Comparison of ENCODE assay signal across 8 cellular contexts in the genomic region with DNA sequence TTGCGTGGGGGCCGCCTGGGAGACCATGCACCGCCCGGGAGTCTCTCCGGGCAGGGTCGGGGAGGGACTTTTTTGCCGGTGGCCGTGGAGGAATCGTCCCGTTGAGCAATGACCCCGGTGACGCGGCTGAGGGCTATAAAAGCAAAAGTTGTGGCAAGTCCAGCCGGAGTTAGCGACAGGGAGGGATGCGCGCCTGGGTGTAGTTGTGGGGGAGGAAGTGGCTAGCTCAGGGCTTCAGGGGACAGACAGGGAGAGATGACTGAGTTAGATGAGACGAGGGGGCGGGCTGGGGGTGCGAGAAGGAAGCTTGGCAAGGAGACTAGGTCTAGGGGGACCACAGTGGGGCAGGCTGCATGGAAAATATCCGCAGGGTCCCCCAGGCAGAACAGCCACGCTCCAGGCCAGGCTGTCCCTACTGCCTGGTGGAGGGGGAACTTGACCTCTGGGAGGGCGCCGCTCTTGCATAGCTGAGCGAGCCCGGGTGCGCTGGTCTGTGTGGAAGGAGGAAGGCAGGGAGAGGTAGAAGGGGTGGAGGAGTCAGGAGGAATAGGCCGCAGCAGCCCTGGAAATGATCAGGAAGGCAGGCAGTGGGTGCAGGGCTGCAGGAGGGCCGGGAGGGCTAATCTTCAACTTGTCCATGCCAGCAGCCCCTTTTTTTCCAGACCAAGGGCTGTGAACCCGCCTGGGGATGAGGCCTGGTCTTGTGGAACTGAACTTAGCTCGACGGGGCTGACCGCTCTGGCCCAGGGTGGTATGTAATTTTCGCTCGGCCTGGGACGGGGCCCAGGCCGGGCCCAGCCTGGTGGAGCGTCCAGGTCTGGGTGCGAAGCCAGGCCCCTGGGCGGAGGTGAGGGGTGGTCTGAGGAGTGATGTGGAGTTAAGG. TPM values are rescaled to one million over a fixed set of nuclear protein-coding genes. Genes with fewer than 3 reads are reported as not detected.
DNase-seq lines count a peak whose midpoint lies in the region; ATAC-seq, FAIRE-seq and TF ChIP-seq lines count a peak whose summit lies in the region.

A gene (plus strand): TSS at position 166 of the 883 bp plus-strand sequence.

- peaks cover 51% of the 10 kb centered on the region for H3K4me1 ChIP-seq in keratinocyte (ENCODE audit: control insufficient read depth, extremely low read depth, insufficient read depth, low read length)

- no peak for TF ChIP-seq CTCF in keratinocyte (optimal IDR thresholded peaks at IDR 0.05 in 1 of 3, IDR thresholded peaks at IDR 0.05 in 1 of 3, conservative IDR thresholded peaks at IDR 0.05 in 1 of 3; ENCODE audit: extremely low read depth in 1 of 3, insufficient read depth in 2 of 3, low read length in 3 of 3)

- ATAC-seq in GM19463 (IDR thresholded peaks at IDR 0.05; ENCODE audit: unreplicated experiment), result no peak

- H3K9me1 ChIP-seq in keratinocyte (ENCODE audit: control insufficient read depth, extremely low read depth, insufficient read depth, low read length), result peaks cover 4% of the 10 kb centered on the region

- DNase-seq in NCI-H1436 (lab: John Stamatoyannopoulos, UW), result peak; percentile 82
- DNase-seq in NCI-H1436 treated with DMSO at 0.1 percent for 48 hours (lab: John Stamatoyannopoulos, UW), result no peak
- DNase-seq in NCI-H2196 (lab: John Stamatoyannopoulos, UW; ENCODE audit: unreplicated experiment), result peak; percentile 89
- peak; percentile 95 for DNase-seq in activated CD4-positive, CD25-positive, alpha-beta regulatory T cell treated with anti-CD3 and anti-CD28 coated beads, Interleukin-2, amount 50 U/mL, for 72 hours
- peak; percentile 82 for DNase-seq in central memory CD4-positive, alpha-beta T cell
- DNase-seq in keratinocyte (ENCODE audit: low read depth, low spot score), result peak; percentile 97
- peak; percentile 86 to 91 for DNase-seq in stimulated activated CD4-positive, alpha-beta T cell treated with anti-CD3 and anti-CD28 coated beads, Interleukin-15, amount 100 ng/mL, for 1 hour (ENCODE audit: low read depth in 1 of 2, low spot score in 1 of 2)

- FAIRE-seq in keratinocyte (lab: Jason Lieb, UNC), result no peak

- H3K27me3 ChIP-seq in keratinocyte (ENCODE audit: control insufficient read depth, extremely low read depth, insufficient read depth, low read length), result no peaks in the 10 kb centered on the region

- H4K20me1 ChIP-seq in keratinocyte (ENCODE audit: control insufficient read depth, extremely low read depth, insufficient read depth, low read length), result peaks cover 41% of the 10 kb centered on the region

- H3K4me3 ChIP-seq in keratinocyte (ENCODE audit: control insufficient read depth in 2 of 3, extremely low read depth in 1 of 3, insufficient read depth in 2 of 3, low read depth in 1 of 3, low read length in 3 of 3), result peak within 1 kb of the TSS; percentile 74 to 97 (median 93)

- peak within 1 kb of the TSS; percentile 96 for H3K4me2 ChIP-seq in keratinocyte (ENCODE audit: control insufficient read depth, extremely low read depth, insufficient read depth, low read depth, low read length)

- dilution Hi-C loops in keratinocyte (cut with MboI; ENCODE audit: extremely low pct_ligation_motif_present, low sequenced_read_pairs), result no loop called here

- H2AFZ ChIP-seq in keratinocyte (ENCODE audit: control insufficient read depth, low read length), result peak within 1 kb of the TSS; percentile 42

- peaks cover 0 to 22% of the 10 kb centered on the region in 2 experiments for H3K36me3 ChIP-seq in keratinocyte (ENCODE audit: control insufficient read depth in 2 of 2, extremely low read depth in 1 of 2, insufficient read depth in 2 of 2, low read length in 2 of 2)

- H3K79me2 ChIP-seq in keratinocyte (ENCODE audit: control insufficient read depth, insufficient read depth, low read length), result peaks cover 51% of the 10 kb centered on the region

- peak within 1 kb of the TSS; percentile 100 for H3K9ac ChIP-seq in keratinocyte (ENCODE audit: control insufficient read depth, extremely low read depth, insufficient read depth, low read length)

- no peaks in the 10 kb centered on the region for H3K9me3 ChIP-seq in keratinocyte (ENCODE audit: control insufficient read depth, low read depth, low read length)

- peak within 1 kb of the TSS; percentile 99 for H3K27ac ChIP-seq in keratinocyte (ENCODE audit: control insufficient read depth, insufficient read depth, low read length)

RNA-seq across cellular contexts. Expression of the gene that starts here (rescaled TPM):
- polyA plus RNA-seq in keratinocyte, result 66.5 to 270 TPM (median 171 TPM) in 3 replicates
- 1,124 TPM for polyA plus RNA-seq in keratinocyte (2011; ENCODE audit: low read depth)
- 5.3 and 11.3 TPM in 2 replicates for polyA plus RNA-seq in keratinocyte (2011; cell fraction: cytosol; rRNA removed)
- polyA plus RNA-seq in keratinocyte (2011; cell fraction: nucleus; rRNA removed), result 1,267 and 1,668 TPM in 2 replicates
- 218 and 908 TPM in 2 replicates for polyA plus RNA-seq in keratinocyte (2012; ENCODE audit: low replicate concordance)
- polyA minus RNA-seq in keratinocyte, result 73.3 to 442 TPM (median 228 TPM) in 3 replicates
- 8.4 TPM for polyA minus RNA-seq in keratinocyte (2011; cell fraction: cytosol; rRNA and poly(A)+ RNA removed)
- polyA minus RNA-seq in keratinocyte (2011; cell fraction: nucleus; rRNA and poly(A)+ RNA removed), result 402 and 1,225 TPM in 2 replicates
